14 cellular contexts compared by ENCODE assay signal in genomic region chr17:15894258-15894657, GRCh38. TPM values are rescaled to one million over a fixed set of nuclear protein-coding genes. Genes with fewer than 3 reads are reported as not detected.
A peak's percentile ranks its signal among the peaks of the same experiment; 100 is the strongest.
DNase-seq lines count a peak whose midpoint lies in the region; ATAC-seq, FAIRE-seq and TF ChIP-seq lines count a peak whose summit lies in the region.
"Had no signal": no experiment of that assay in that cellular context is flagged by ENCODE, and none has a peak within 500 bp of the region (broad histone marks: within the 10 kb centered on the region; RNA-seq: fewer than 3 reads in every experiment).

No MANE protein-coding gene starts in this region.

- CTCF ChIA-PET in HepG2 (lab: Yijun Ruan, JAX; ENCODE audit: low intra/inter-chr PET ratio, low total read pairs): no interaction called here

- H3K9me3 ChIP-seq in HepG2 (ENCODE audit: low read length): no peaks in the 10 kb centered on the region
- H3K9me3 ChIP-seq in right lobe of liver: no peaks in the 10 kb centered on the region

- H4K20me1 ChIP-seq in HepG2 (ENCODE audit: insufficient read depth, low read length): no peaks in the 10 kb centered on the region

- H2AFZ ChIP-seq in HepG2 (ENCODE audit: low read length): no peak overlapping the region

- no peak overlapping the region for H3K9ac ChIP-seq in HepG2 (ENCODE audit: insufficient read depth, low read depth, low read length)

- TF ChIP-seq CTCF in HepG2 (CRISPR knock-in tag; IDR thresholded peaks at IDR 0.05) (no peak), right lobe of liver (IDR thresholded peaks at IDR 0.05) (no peak), coronary artery (IDR thresholded peaks at IDR 0.05) (no peak)

- ATAC-seq in HepG2 (peak; percentile 22; the same call in 1 of the 3 replicates), right lobe of liver (no peak)
- ATAC-seq: GM12878, Right ventricle myocardium inferior had no signal

- H3K79me2 ChIP-seq in HepG2 (ENCODE audit: insufficient read depth, low read length): no peaks in the 10 kb centered on the region

- no peak for DNase-seq in HepG2 (ENCODE audit: low spot score)
- no peak for DNase-seq in right lobe of liver
- DNase-seq in coronary artery (ENCODE audit: low spot score): peak; percentile 50
- peak; percentile 74 for DNase-seq in mesenteric fat pad (ENCODE audit: low spot score)
- DNase-seq in GM19239 (ENCODE audit: insufficient read length, low spot score): no peak
- no peak for DNase-seq in medulla oblongata (ENCODE audit: extremely low spot score)
- no peak for DNase-seq in HCEC 1CT
- no peak for DNase-seq in posterior vena cava (ENCODE audit: low spot score)
- DNase-seq: NCI-H1048, NCI-H1694, NCI-H345 had no signal

- intact Hi-C loops in HepG2 (cut with micrococcal nuclease; ENCODE audit: unreplicated experiment): no loop called here
- intact Hi-C loops in right lobe of liver (cut with DNase I): no loop called here
- intact Hi-C loops in posterior vena cava (cut with DNase I): no loop called here

- no peak for TF ChIP-seq EP300 in HepG2 (IDR thresholded peaks at IDR 0.05; ENCODE audit: low read depth in 2 of 2, low read length in 2 of 2)
- no peak for TF ChIP-seq EP300 in HepG2 (CRISPR knock-in tag; IDR thresholded peaks at IDR 0.05; ENCODE audit: borderline replicate concordance)

- BruUV-seq in HepG2 (replicated peaks; lab: Mats Ljungman, UMichigan): no TSS peak

- H3K27me3 ChIP-seq in HepG2 (ENCODE audit: control insufficient read depth in 1 of 2, insufficient read depth in 2 of 2, low read length in 2 of 2) (no peaks in the 10 kb centered on the region; a peak in 1 of 5 replicates), right lobe of liver (no peaks in the 10 kb centered on the region)

- WGBS in HepG2 (ENCODE audit: low lambda C conversion rate): 40% methylated on average over 5 of the region's 5 CpGs
- WGBS in right lobe of liver (ENCODE audit: insufficient coverage, low coverage, low lambda C conversion rate, missing lambda C conversion rate): 78% methylated on average over 5 of the region's 5 CpGs

- H3K36me3 ChIP-seq in HepG2 (replicated peaks in 1 of 2; ENCODE audit: control insufficient read depth in 1 of 2, insufficient read depth in 2 of 2, low read length in 2 of 2) (no peaks in the 10 kb centered on the region), right lobe of liver (no peaks in the 10 kb centered on the region)

- peaks cover 26% of the 10 kb centered on the region for H3K4me1 ChIP-seq in HepG2 (ENCODE audit: insufficient read depth, low read length)
- no peaks in the 10 kb centered on the region for H3K4me1 ChIP-seq in right lobe of liver

- peak overlapping the region; percentile 35; the same call in 1 of the 2 replicates for H3K4me2 ChIP-seq in HepG2 (ENCODE audit: low read depth, low read length)

- no peak overlapping the region for H3K27ac ChIP-seq in HepG2 (ENCODE audit: extremely low read length, insufficient read depth, low read length)
- no peak overlapping the region for H3K27ac ChIP-seq in right lobe of liver
- no peak overlapping the region for H3K27ac ChIP-seq in coronary artery

- TF ChIP-seq POLR2A in HepG2 (IDR thresholded peaks at IDR 0.05; ENCODE audit: insufficient read depth in 1 of 2, low read depth in 2 of 2, low read length in 2 of 2) (no peak), right lobe of liver (IDR thresholded peaks at IDR 0.05) (no peak)

- in situ Hi-C loops in HepG2 (cut with HindIII; ENCODE audit: extremely low pct_ligation_motif_present, low pct_unique_long_range_greater_than_20kb): no loop called here

- no peak overlapping the region for H3K4me3 ChIP-seq in HepG2 (replicated peaks in 1 of 3; ENCODE audit: insufficient read depth in 1 of 3, low read depth in 2 of 3, low read length in 3 of 3)
- no peak overlapping the region for H3K4me3 ChIP-seq in right lobe of liver
- H3K4me3 ChIP-seq in coronary artery: no peak overlapping the region
- H3K4me3 ChIP-seq: GM12878 had no signal

- POLR2A ChIA-PET in HepG2 (lab: Yijun Ruan, JAX): no interaction called here

- FAIRE-seq in HepG2 (lab: Jason Lieb, UNC): no peak
- no peak for FAIRE-seq in GM19239 (lab: Jason Lieb, UNC)
- FAIRE-seq: A204.1, GM12878 had no signal

- no peak for TF ChIP-seq RAD21 in HepG2 (CRISPR knock-in tag; IDR thresholded peaks at IDR 0.05)

TF ChIP-seq in HepG2, 621 proteins besides CTCF, POLR2A, EP300 and RAD21 (continues in another document):
- TF ChIP-seq KDM2A (CRISPR knock-in tag; IDR thresholded peaks at IDR 0.05; ENCODE audit: borderline replicate concordance, low read depth) (no peak), GABPB1 (CRISPR knock-in tag; IDR thresholded peaks at IDR 0.05) (no peak), ZNF780A (CRISPR knock-in tag; IDR thresholded peaks at IDR 0.05) (no peak), CBX2 (IDR thresholded peaks at IDR 0.05; ENCODE audit: low read depth, low read length) (no peak), CBX2 (CRISPR knock-in tag; IDR thresholded peaks at IDR 0.05; ENCODE audit: low read depth) (no peak), CENPBD1 (CRISPR knock-in tag; IDR thresholded peaks at IDR 0.05; ENCODE audit: borderline replicate concordance, low read depth) (no peak)
- TF ChIP-seq, protein P1, sequence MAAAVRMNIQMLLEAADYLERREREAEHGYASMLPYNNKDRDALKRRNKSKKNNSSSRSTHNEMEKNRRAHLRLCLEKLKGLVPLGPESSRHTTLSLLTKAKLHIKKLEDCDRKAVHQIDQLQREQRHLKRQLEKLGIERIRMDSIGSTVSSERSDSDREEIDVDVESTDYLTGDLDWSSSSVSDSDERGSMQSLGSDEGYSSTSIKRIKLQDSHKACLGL (CRISPR knock-in tag; IDR thresholded peaks at IDR 0.05): no peak

RNA-seq across cellular contexts. Expression of gene ADORA2B, which starts 50.7 kb away (rescaled TPM):
- total RNA-seq in HepG2 (2016; rRNA removed; fragmentation: Illumina TruSeq; extraction: Trizol): 6.7 and 10.4 TPM in 2 replicates
- 3.7 and 4.9 TPM in 2 replicates for total RNA-seq in HepG2 (2016; cell fraction: cytosol; rRNA removed; fragmentation: Illumina TruSeq; extraction: Trizol; ENCODE audit: low read depth)
- 6.5 and 10.3 TPM in 2 replicates for total RNA-seq in HepG2 (2016; cell fraction: insoluble cytoplasmic fraction; rRNA removed; fragmentation: Illumina TruSeq; extraction: Trizol)
- total RNA-seq in HepG2 (2016; cell fraction: membrane; rRNA removed; fragmentation: Illumina TruSeq; extraction: Trizol): 7.8 and 9.3 TPM in 2 replicates
- total RNA-seq in HepG2 (2016; cell fraction: nucleus; rRNA removed; fragmentation: Illumina TruSeq; extraction: Trizol): 9.1 and 10.0 TPM in 2 replicates
- polyA plus RNA-seq in HepG2 (2011; rRNA removed): 18.2 and 20.0 TPM in 2 replicates
- polyA plus RNA-seq in HepG2 (2011; cell fraction: cytosol; rRNA removed): 21.0 and 26.4 TPM in 2 replicates
- 10.1 and 12.1 TPM in 2 replicates for polyA plus RNA-seq in HepG2 (2011; cell fraction: nucleus; rRNA removed)
- polyA plus RNA-seq in HepG2 (2012): 7.3 and 7.9 TPM in 2 replicates
- polyA plus RNA-seq in HepG2 (2016; cell fraction: cytosol; fragmentation: Illumina TruSeq; extraction: Trizol; ENCODE audit: low read depth): 3.6 and 4.7 TPM in 2 replicates
- 5.4 and 6.4 TPM in 2 replicates for polyA plus RNA-seq in HepG2 (2016; cell fraction: insoluble cytoplasmic fraction; fragmentation: Illumina TruSeq; extraction: Trizol; ENCODE audit: low read depth)
- 6.3 and 6.8 TPM in 2 replicates for polyA plus RNA-seq in HepG2 (2016; cell fraction: membrane; fragmentation: Illumina TruSeq; extraction: Trizol; ENCODE audit: low read depth)
- 9.2 and 11.4 TPM in 2 replicates for polyA plus RNA-seq in HepG2 (2016; cell fraction: nucleus; fragmentation: Illumina TruSeq; extraction: Trizol; ENCODE audit: insufficient read depth, low read depth)
- polyA minus RNA-seq in HepG2 (2011; rRNA and poly(A)+ RNA removed; ENCODE audit: low replicate concordance): 0.63 and 43.6 TPM in 2 replicates
- polyA minus RNA-seq in HepG2 (2011; cell fraction: cytosol; rRNA and poly(A)+ RNA removed): 9.7 and 15.7 TPM in 2 replicates
- 9.3 and 10.4 TPM in 2 replicates for polyA minus RNA-seq in HepG2 (2011; cell fraction: nucleus; rRNA and poly(A)+ RNA removed)
- under 1 TPM in 5 of 6 experiments, not detected in 1; 0.16 to 0.62 (median 0.37) TPM for total RNA-seq in right lobe of liver
- total RNA-seq in mesenteric fat pad: 0.55 TPM
- under 1 TPM; 0.74 to 0.86 TPM for total RNA-seq in posterior vena cava

Comparison
In these comparisons a context has a peak if more than half of its experiments do, and no peak if none do; other contexts are left out.
1. DNase-seq: peak in coronary artery (single experiment) and mesenteric fat pad (single experiment); none in HepG2 (single experiment), right lobe of liver (0 of 3), GM19239 (single experiment), medulla oblongata (single experiment), HCEC 1CT (single experiment) and posterior vena cava (single experiment).